Comparison of ENCODE assay signal across 18 cellular contexts in the genomic region with DNA sequence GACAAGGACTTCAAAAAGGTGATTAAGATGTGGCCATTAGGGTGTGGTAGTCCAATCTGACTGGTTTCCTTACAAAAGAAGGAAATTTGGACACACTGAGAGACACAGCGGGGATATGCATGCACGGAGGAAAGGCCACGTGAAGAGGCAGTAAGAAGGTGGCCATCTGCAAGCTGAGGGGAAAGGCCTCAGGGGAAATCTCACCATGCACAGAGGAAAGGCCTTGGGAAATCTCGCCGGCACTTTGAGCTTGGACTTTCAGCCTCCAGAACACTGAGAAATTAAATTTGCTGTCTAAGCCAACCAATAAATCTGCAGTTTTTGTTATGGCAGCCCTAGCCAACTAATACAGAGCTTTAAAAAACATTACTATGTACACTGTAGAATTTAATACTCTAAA.
A peak's percentile ranks its signal among the peaks of the same experiment; 100 is the strongest.
DNase-seq lines count a peak whose midpoint lies in the region; ATAC-seq, FAIRE-seq and TF ChIP-seq lines count a peak whose summit lies in the region.
"Had no signal": no experiment of that assay in that cellular context is flagged by ENCODE, and none has a peak within 500 bp of the region (broad histone marks: within the 10 kb centered on the region; RNA-seq: fewer than 3 reads in every experiment).

No MANE protein-coding gene starts in this region.

- H4K12ac ChIP-seq in trophoblast cell (ENCODE audit: low read depth, low read length), result no peak overlapping the region

- TF ChIP-seq CTCF in upper lobe of left lung (IDR thresholded peaks at IDR 0.05), result no peak

- no peaks in the 10 kb centered on the region for H3K9me3 ChIP-seq in SK-N-MC (ENCODE audit: low read depth, low read length)
- no peaks in the 10 kb centered on the region for H3K9me3 ChIP-seq in trophoblast cell (ENCODE audit: insufficient read depth, low read depth, low read length)
- H3K9me3 ChIP-seq in upper lobe of left lung, result no peaks in the 10 kb centered on the region
- H3K9me3 ChIP-seq: A549, SK-N-SH had no signal

- H2AK5ac ChIP-seq in trophoblast cell (ENCODE audit: low read length), result no peak overlapping the region

- DNase-seq in H54 (ENCODE audit: insufficient read length, low spot score) (no peak), SK-N-MC (ENCODE audit: low read depth, low spot score) (no peak), left lobe of liver (ENCODE audit: low spot score) (no peak), trophoblast cell (peak; percentile 41 to 63), NCI-H345 treated with DMSO at 0.1 percent for 48 hours (lab: John Stamatoyannopoulos, UW; ENCODE audit: unreplicated experiment) (no peak), upper lobe of left lung (no peak)
- DNase-seq: DMS 273 treated with DMSO at 0.1 percent for 48 hours, GF-D8, GOT3, NCI-H1417, NCI-H1930, NCI-H446, NCI-H774, SK-N-SH had no signal

- H3K27me3 ChIP-seq in trophoblast cell (ENCODE audit: insufficient read depth, low read length) (no peaks in the 10 kb centered on the region), upper lobe of left lung (no peaks in the 10 kb centered on the region)

- H2AFZ ChIP-seq in trophoblast cell (ENCODE audit: insufficient read depth, low read length, poor library complexity), result no peak overlapping the region

- no peak overlapping the region for H3K4me3 ChIP-seq in SK-N-MC
- no peak overlapping the region for H3K4me3 ChIP-seq in trophoblast cell (ENCODE audit: low read depth, low read length)
- no peak overlapping the region for H3K4me3 ChIP-seq in upper lobe of left lung
- H3K4me3 ChIP-seq: A549 had no signal

- H3K36me3 ChIP-seq in SK-N-MC (ENCODE audit: insufficient read depth, low read length) (no peaks in the 10 kb centered on the region), trophoblast cell (ENCODE audit: control insufficient read depth in 1 of 2, insufficient read depth in 2 of 2, low read length in 2 of 2) (no peaks in the 10 kb centered on the region), upper lobe of left lung (no peaks in the 10 kb centered on the region)

- H3K79me2 ChIP-seq in trophoblast cell (ENCODE audit: control insufficient read depth, insufficient read depth, low read length, poor library complexity), result peaks cover 3% of the 10 kb centered on the region

- no peaks in the 10 kb centered on the region for H3K79me1 ChIP-seq in trophoblast cell (ENCODE audit: low read length)

- no CpG with 5 or more reads among the region's 5 CpGs for WGBS in trophoblast cell (ENCODE audit: extremely low coverage, insufficient coverage, insufficient read length)
- 89 to 93% methylated on average over 5 of the region's 5 CpGs for WGBS in upper lobe of left lung, 2 donors

- peak; percentile 69 for FAIRE-seq in H54 (lab: Jason Lieb, UNC)
- FAIRE-seq: A549 had no signal

- H3K4me1 ChIP-seq in trophoblast cell (ENCODE audit: control insufficient read depth in 1 of 2, insufficient read depth in 2 of 2, low read length in 2 of 2) (peaks cover 0 to 2% of the 10 kb centered on the region in 2 experiments), upper lobe of left lung (peaks cover 18 to 28% (median 24%) of the 10 kb centered on the region in 4 donors)

- TF ChIP-seq POLR2A in H54 (IDR thresholded peaks at IDR 0.05; ENCODE audit: low read depth, low read length) (no peak), upper lobe of left lung (IDR thresholded peaks at IDR 0.05) (no peak)

- no peak overlapping the region for H2BK5ac ChIP-seq in trophoblast cell (ENCODE audit: low read depth, low read length, poor library complexity)

- H3K27ac ChIP-seq in SK-N-MC (0 out of 2 replicates have a peak overlapping the region, but pooled peaks have one; percentile 29), trophoblast cell (ENCODE audit: low read depth, low read length) (no peak overlapping the region), upper lobe of left lung (no peak overlapping the region)
- H3K27ac ChIP-seq: A549, C4-2B had no signal

- ATAC-seq in left lobe of liver, result peak; percentile 51
- no peak for ATAC-seq in HG03378 (IDR thresholded peaks at IDR 0.05; ENCODE audit: unreplicated experiment)
- no peak for ATAC-seq in upper lobe of left lung (ENCODE audit: low FRiP score in 2 of 2)
- ATAC-seq: A549, Panc1 had no signal

- no peak overlapping the region for H2BK12ac ChIP-seq in trophoblast cell (ENCODE audit: low read length)

- H4K8ac ChIP-seq in trophoblast cell (ENCODE audit: low read depth, low read length), result no peak overlapping the region

- H3K9ac ChIP-seq in SK-N-MC (ENCODE audit: insufficient read length) (no peak overlapping the region), trophoblast cell (ENCODE audit: low read length) (no peak overlapping the region)
- H3K9ac ChIP-seq: SK-N-SH had no signal

- no peak overlapping the region for H3K14ac ChIP-seq in trophoblast cell (ENCODE audit: low read length)

- H4K91ac ChIP-seq in trophoblast cell (ENCODE audit: low read depth, low read length), result no peak overlapping the region

- no peak overlapping the region for H3K4me2 ChIP-seq in trophoblast cell (ENCODE audit: low read length)
- H3K4me2 ChIP-seq: A549, SK-N-SH had no signal

- no peak overlapping the region for H3K23ac ChIP-seq in trophoblast cell (ENCODE audit: low read length)

- TF ChIP-seq EP300 in upper lobe of left lung (IDR thresholded peaks at IDR 0.05), result no peak

- H2BK120ac ChIP-seq in trophoblast cell (ENCODE audit: insufficient read depth, low read length, poor library complexity), result no peak overlapping the region

- H3K18ac ChIP-seq in trophoblast cell (ENCODE audit: low read length), result no peak overlapping the region

- H3K4ac ChIP-seq in trophoblast cell (ENCODE audit: low read depth, low read length), result no peak overlapping the region

Comparison
In these comparisons a context has a peak if more than half of its experiments do, and no peak if none do; other contexts are left out.
1. DNase-seq: peak in trophoblast cell (2 of 2); none in H54 (single experiment), SK-N-MC (single experiment), left lobe of liver (single experiment), NCI-H345 treated with DMSO at 0.1 percent for 48 hours (single experiment) and upper lobe of left lung (0 of 2).